ENCODE assay signal across 15 cellular contexts in the genomic region with DNA sequence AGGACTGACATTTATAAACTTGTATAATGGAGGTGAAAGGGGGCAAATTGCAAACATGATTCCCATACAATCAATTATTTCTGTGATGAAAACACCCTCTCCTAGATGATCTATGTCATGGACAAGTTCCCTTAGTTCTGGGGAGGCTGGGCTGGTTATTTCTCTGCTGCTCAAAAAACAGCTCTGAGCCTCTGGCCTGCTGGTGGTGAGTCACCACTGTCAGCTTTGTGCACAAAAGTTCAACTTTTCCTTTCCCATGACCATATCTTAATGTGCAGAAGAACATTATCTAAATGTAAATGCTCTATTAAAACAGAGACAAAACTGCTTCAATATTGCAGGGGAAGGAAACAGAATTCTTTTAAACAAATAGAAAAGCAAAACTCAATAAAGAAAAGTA.
A peak's percentile ranks its signal among the peaks of the same experiment; 100 is the strongest.
DNase-seq lines count a peak whose midpoint lies in the region; ATAC-seq and TF ChIP-seq lines count a peak whose summit lies in the region.
"Had no signal": no experiment of that assay in that cellular context is flagged by ENCODE, and none has a peak within 500 bp of the region (broad histone marks: within the 10 kb centered on the region; RNA-seq: fewer than 3 reads in every experiment).

No MANE protein-coding gene starts in this region.

- H2BK120ac ChIP-seq in mesenchymal stem cell (ENCODE audit: low read depth, low read length): no peak overlapping the region

- H3K27ac ChIP-seq in GM23248 (peak overlapping the region; percentile 52), PC-3 (ENCODE audit: low read length) (peak overlapping the region; percentile 73), mesenchymal stem cell (ENCODE audit: low read length, poor library complexity, severe bottlenecking) (no peak overlapping the region), gastrocnemius medialis (no peak overlapping the region)
- H3K27ac ChIP-seq: dorsolateral prefrontal cortex, suprapubic skin had no signal

- H3K4me3 ChIP-seq in GM23248 (no peak overlapping the region), PC-3 (ENCODE audit: low read length) (no peak overlapping the region), cardiac fibroblast (replicated peaks in 1 of 2; ENCODE audit: low read depth in 2 of 2, low read length in 2 of 2) (no peak overlapping the region), mesenchymal stem cell (ENCODE audit: insufficient read depth in 1 of 2, low read depth in 1 of 2, low read length in 2 of 2) (no peak overlapping the region), gastrocnemius medialis (no peak overlapping the region)
- H3K4me3 ChIP-seq: dorsolateral prefrontal cortex, left ventricle myocardium inferior, skin epidermis, suprapubic skin had no signal

- no peaks in the 10 kb centered on the region for H3K79me1 ChIP-seq in mesenchymal stem cell (replicated peaks; ENCODE audit: low read length, poor library complexity, severe bottlenecking)

- no peak for TF ChIP-seq CTCF in PC-3 (conservative IDR thresholded peaks at IDR 0.05; ENCODE audit: low read depth, low read length)
- TF ChIP-seq CTCF in cardiac fibroblast (IDR thresholded peaks at IDR 0.05; ENCODE audit: low read depth, low read length): no peak
- no peak for TF ChIP-seq CTCF in gastrocnemius medialis (IDR thresholded peaks at IDR 0.05 in 4 of 5, conservative IDR thresholded peaks at IDR 0.05 in 1 of 5)

- H3K23ac ChIP-seq in mesenchymal stem cell (ENCODE audit: low read length in 2 of 2): no peak overlapping the region

- H3K9ac ChIP-seq in GM23248 (no peak overlapping the region), PC-3 (ENCODE audit: low read length) (0 out of 2 replicates have a peak overlapping the region, but pooled peaks have one; percentile 62), mesenchymal stem cell (ENCODE audit: low read length) (peak overlapping the region; percentile 43)

- H4K20me1 ChIP-seq in GM23248 (ENCODE audit: insufficient read depth) (no peaks in the 10 kb centered on the region), PC-3 (ENCODE audit: low read length) (no peaks in the 10 kb centered on the region)

- no peaks in the 10 kb centered on the region for H3K36me3 ChIP-seq in GM23248 (ENCODE audit: low read depth)
- no peaks in the 10 kb centered on the region for H3K36me3 ChIP-seq in PC-3 (ENCODE audit: low read depth, low read length)
- H3K36me3 ChIP-seq in mesenchymal stem cell (ENCODE audit: control insufficient read depth in 1 of 2, insufficient read depth in 2 of 2, low read depth in 1 of 2, low read length in 2 of 2): no peaks in the 10 kb centered on the region
- no peaks in the 10 kb centered on the region for H3K36me3 ChIP-seq in gastrocnemius medialis
- H3K36me3 ChIP-seq: left ventricle myocardium inferior, suprapubic skin had no signal

- ATAC-seq in PC-3: peak; percentile 48
- no peak for ATAC-seq in GM21381 (IDR thresholded peaks at IDR 0.05; ENCODE audit: unreplicated experiment)
- no peak for ATAC-seq in gastrocnemius medialis

- no TSS peak for BruUV-seq in PC-3 (replicated peaks; lab: Mats Ljungman, UMichigan)

- H3K9me2 ChIP-seq in GM23248 (ENCODE audit: insufficient read depth) (no peaks in the 10 kb centered on the region), PC-3 (replicated peaks; ENCODE audit: low read length) (no peaks in the 10 kb centered on the region)

- in situ Hi-C loops in GM23248 (cut with MboI): no loop called here
- in situ Hi-C loops in gastrocnemius medialis (cut with MboI; ENCODE audit: low sequenced_read_pairs in 4 of 4): no loop called here

- no peak overlapping the region for H4K8ac ChIP-seq in mesenchymal stem cell (ENCODE audit: low read length)

- H2BK15ac ChIP-seq in mesenchymal stem cell (ENCODE audit: low read depth, poor library complexity, severe bottlenecking): no peak overlapping the region

- H3K79me2 ChIP-seq in GM23248 (ENCODE audit: insufficient read depth): no peaks in the 10 kb centered on the region
- no peaks in the 10 kb centered on the region for H3K79me2 ChIP-seq in PC-3 (ENCODE audit: low read length)

- no peak overlapping the region for H2BK5ac ChIP-seq in mesenchymal stem cell (ENCODE audit: low read depth, low read length, poor library complexity, severe bottlenecking)

- H3F3A ChIP-seq in GM23248 (ENCODE audit: insufficient read depth) (peaks cover 17% of the 10 kb centered on the region; the same call in 1 of the 2 replicates), PC-3 (ENCODE audit: low read length, unreplicated experiment) (no peaks in the 10 kb centered on the region)

- H3K18ac ChIP-seq in mesenchymal stem cell (ENCODE audit: low read depth in 1 of 2, low read length in 2 of 2): no peak overlapping the region

- peak; percentile 80 for DNase-seq in GM23248
- peak; percentile 49 for DNase-seq in PC-3
- DNase-seq in cardiac fibroblast (ENCODE audit: low read depth in 2 of 2): peak; percentile 56 to 60
- peak; percentile 74 for DNase-seq in mesenchymal stem cell
- DNase-seq in middle frontal gyrus (ENCODE audit: extremely low spot score, low spot score): no peak
- DNase-seq in gastrocnemius medialis: no peak
- DNase-seq: activated CD4-positive, alpha-beta memory T cell treated with anti-CD3 and anti-CD28 coated beads for 36 hours; Caco-2; dorsolateral prefrontal cortex; left ventricle myocardium inferior; NCI-H1436 treated with DMSO at 0.1 percent for 48 hours; NCI-H524 had no signal

- peak overlapping the region; percentile 22 for H2AFZ ChIP-seq in GM23248
- no peak overlapping the region for H2AFZ ChIP-seq in PC-3 (ENCODE audit: low read length)
- H2AFZ ChIP-seq in mesenchymal stem cell (ENCODE audit: low read depth, low read length): no peak overlapping the region

- intact Hi-C loops in PC-3 (cut with micrococcal nuclease): loop anchor here (10.0 kb wide), 1 partner anchor 248 kb away; no protein-coding TSS in a partner anchor
- intact Hi-C loops in gastrocnemius medialis (cut with DNase I; ENCODE audit: low total_unique reads): no loop called here

- H3K4me1 ChIP-seq in GM23248 (ENCODE audit: insufficient read depth) (peaks cover 16% of the 10 kb centered on the region), PC-3 (ENCODE audit: insufficient read depth, low read length) (peaks cover 36% of the 10 kb centered on the region), mesenchymal stem cell (ENCODE audit: control insufficient read depth, insufficient read depth, low read depth, low read length) (peaks cover 3% of the 10 kb centered on the region), gastrocnemius medialis (peaks cover 0 to 1% of the 10 kb centered on the region in 2 donors)
- H3K4me1 ChIP-seq: Caco-2, suprapubic skin had no signal

- CTCF ChIA-PET in PC-3 (lab: Charles Lee): interaction anchor here (0.5 kb wide), 1 partner anchor 714 kb away, joined by 5 read pairs; no protein-coding TSS in a partner anchor

- no peak overlapping the region for H2BK12ac ChIP-seq in mesenchymal stem cell (ENCODE audit: low read length in 2 of 2)

- no peak overlapping the region for H2AK5ac ChIP-seq in mesenchymal stem cell (ENCODE audit: low read length, severe bottlenecking)

- TF ChIP-seq POLR2A in gastrocnemius medialis (IDR thresholded peaks at IDR 0.05): no peak

- H3K27me3 ChIP-seq in GM23248 (replicated peaks; ENCODE audit: insufficient read depth) (no peaks in the 10 kb centered on the region), PC-3 (ENCODE audit: low read length) (no peaks in the 10 kb centered on the region), mesenchymal stem cell (ENCODE audit: control insufficient read depth in 1 of 2, insufficient read depth in 1 of 2, low read length in 2 of 2) (no peaks in the 10 kb centered on the region), gastrocnemius medialis (no peaks in the 10 kb centered on the region)
- H3K27me3 ChIP-seq: dorsolateral prefrontal cortex, suprapubic skin had no signal

- no peak overlapping the region for H3K14ac ChIP-seq in mesenchymal stem cell (ENCODE audit: low read length in 2 of 2)

- H3K4ac ChIP-seq in mesenchymal stem cell (ENCODE audit: low read depth in 1 of 2, low read length in 2 of 2): no peak overlapping the region

- H4K91ac ChIP-seq in mesenchymal stem cell (ENCODE audit: low read length): no peak overlapping the region

- H3K4me2 ChIP-seq in GM23248 (ENCODE audit: unreplicated experiment): peak overlapping the region; percentile 12
- no peak overlapping the region for H3K4me2 ChIP-seq in PC-3 (ENCODE audit: low read length)
- no peak overlapping the region for H3K4me2 ChIP-seq in mesenchymal stem cell (ENCODE audit: low read length, poor library complexity, severe bottlenecking)

- H3K9me3 ChIP-seq in GM23248 (ENCODE audit: low read depth) (no peaks in the 10 kb centered on the region), PC-3 (ENCODE audit: low read length) (no peaks in the 10 kb centered on the region), mesenchymal stem cell (ENCODE audit: control insufficient read depth, low read length) (no peaks in the 10 kb centered on the region), gastrocnemius medialis (no peaks in the 10 kb centered on the region)
- H3K9me3 ChIP-seq: Caco-2, left ventricle myocardium inferior, suprapubic skin had no signal

- POLR2A ChIA-PET in PC-3 (lab: Charles Lee; ENCODE audit: unreplicated experiment): no interaction called here

Comparison
In these comparisons a context has a peak if more than half of its experiments do, and no peak if none do; other contexts are left out.
1. DNase-seq: peak in GM23248 (single experiment), PC-3 (single experiment), cardiac fibroblast (2 of 2) and mesenchymal stem cell (single experiment); none in middle frontal gyrus (single experiment) and gastrocnemius medialis (0 of 2).
2. H3K27ac ChIP-seq: peak in GM23248 (single experiment) and PC-3 (single experiment); none in mesenchymal stem cell (single experiment) and gastrocnemius medialis (0 of 4).